10 cellular contexts compared by ENCODE assay signal in the genomic region with DNA sequence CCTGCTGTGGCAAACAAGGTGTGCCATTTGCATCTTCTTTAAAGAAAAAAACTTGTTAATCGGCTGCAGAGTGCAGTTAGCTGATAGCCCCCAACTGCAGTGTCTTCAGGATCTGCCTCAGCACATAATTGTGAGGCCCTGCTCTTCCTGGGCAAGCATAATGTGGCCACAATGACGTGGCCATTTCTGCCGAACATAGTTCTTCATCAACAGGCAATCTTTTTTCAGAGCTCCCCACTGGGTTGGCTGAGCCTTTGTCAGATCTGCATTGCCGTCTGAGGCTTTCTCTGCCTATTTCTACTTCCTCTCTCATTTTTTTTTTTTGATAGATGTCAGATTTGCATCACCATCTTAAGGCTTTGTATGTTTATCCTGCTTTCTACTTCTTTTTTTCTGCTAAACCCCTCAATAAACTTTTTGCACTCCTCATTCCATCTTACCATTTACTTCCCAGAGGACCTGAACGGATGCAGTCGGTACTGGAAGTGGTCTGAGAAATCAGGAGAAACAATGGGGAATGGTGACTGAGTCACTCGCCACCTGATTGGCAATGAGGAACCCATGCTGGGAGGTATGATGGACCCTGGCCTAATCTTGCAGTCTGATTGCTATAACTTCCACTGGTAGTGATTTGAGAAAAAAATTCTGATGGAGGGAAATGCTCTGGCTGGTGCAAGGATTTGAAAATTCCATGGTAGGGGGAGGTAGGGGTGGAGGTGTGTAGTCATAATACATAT. TPM values are rescaled to one million over a fixed set of nuclear protein-coding genes. Genes with fewer than 3 reads are reported as not detected.
DNase-seq lines count a peak whose midpoint lies in the region; ATAC-seq and TF ChIP-seq lines count a peak whose summit lies in the region.
"Had no signal": no experiment of that assay in that cellular context is flagged by ENCODE, and none has a peak within 500 bp of the region (broad histone marks: within the 10 kb centered on the region; RNA-seq: fewer than 3 reads in every experiment).

No MANE protein-coding gene starts in this region.

- peaks cover 15% of the 10 kb centered on the region; the same call in 1 of the 2 replicates for H3K79me2 ChIP-seq in Loucy (ENCODE audit: insufficient read depth, low read length)

- H3K27me3 Mint-ChIP-seq in activated T-helper 17 cell treated with anti-CD3 and anti-CD28 coated beads, Interleukin-2, amount 50 U/mL, for 72 hours: peaks cover 3% of the 10 kb centered on the region
- H3K27me3 Mint-ChIP-seq in naive thymus-derived CD8-positive, alpha-beta T cell: no peaks in the 10 kb centered on the region

- H3F3A ChIP-seq in Loucy (ENCODE audit: low read depth): peaks cover 12% of the 10 kb centered on the region

- peak; percentile 54 for ATAC-seq in activated T-helper 17 cell treated with anti-CD3 and anti-CD28 coated beads, Interleukin-2, amount 50 U/mL, for 72 hours (replicated peaks)
- peak; percentile 25 to 64 for ATAC-seq in naive thymus-derived CD8-positive, alpha-beta T cell
- ATAC-seq in GM19452 (IDR thresholded peaks at IDR 0.05; ENCODE audit: unreplicated experiment): no peak
- ATAC-seq: foreskin keratinocyte, Panc1 had no signal

- H3K9me2 ChIP-seq in Loucy (replicated peaks; ENCODE audit: low read depth, low read length): no peaks in the 10 kb centered on the region

- H3K27ac ChIP-seq in SJCRH30: no peak overlapping the region
- H3K27ac ChIP-seq: foreskin keratinocyte had no signal

- no peaks in the 10 kb centered on the region for H3K9me3 Mint-ChIP-seq in activated T-helper 17 cell treated with anti-CD3 and anti-CD28 coated beads, Interleukin-2, amount 50 U/mL, for 72 hours
- peaks cover 0 to 2% (median 0%) of the 10 kb centered on the region in 9 donors for H3K9me3 Mint-ChIP-seq in naive thymus-derived CD8-positive, alpha-beta T cell

- peak overlapping the region; percentile 73 for H3K4me2 ChIP-seq in Loucy (ENCODE audit: low read depth, low read length, poor library complexity, severe bottlenecking)

- H4K20me1 ChIP-seq in Loucy (ENCODE audit: insufficient read depth, low read length, poor library complexity, severe bottlenecking): no peaks in the 10 kb centered on the region

- no peaks in the 10 kb centered on the region for H3K9me3 ChIP-seq in Loucy (ENCODE audit: insufficient read depth, low read depth, low read length)
- no peaks in the 10 kb centered on the region for H3K9me3 ChIP-seq in SJCRH30 (replicated peaks)

- H3K4me3 Mint-ChIP-seq in activated T-helper 17 cell treated with anti-CD3 and anti-CD28 coated beads, Interleukin-2, amount 50 U/mL, for 72 hours: no peak overlapping the region
- H3K4me3 Mint-ChIP-seq in naive thymus-derived CD8-positive, alpha-beta T cell: peak overlapping the region in 4 of 10 donors; percentile 4 to 16 (median 9)

- H3K27ac Mint-ChIP-seq in activated T-helper 17 cell treated with anti-CD3 and anti-CD28 coated beads, Interleukin-2, amount 50 U/mL, for 72 hours: no peak overlapping the region
- peak overlapping the region in 9 of 10 donors; percentile 7 to 91 (median 77) for H3K27ac Mint-ChIP-seq in naive thymus-derived CD8-positive, alpha-beta T cell

- H3K4me1 ChIP-seq in Loucy (ENCODE audit: insufficient read depth, low read length, poor library complexity, severe bottlenecking) (peaks cover 45% of the 10 kb centered on the region), SJCRH30 (no peaks in the 10 kb centered on the region)

- peak overlapping the region; percentile 75 for H3K4me3 ChIP-seq in Loucy (ENCODE audit: low read length, poor library complexity, severe bottlenecking)
- no peak overlapping the region for H3K4me3 ChIP-seq in SJCRH30

- H2AFZ ChIP-seq in Loucy (ENCODE audit: low read length): no peak overlapping the region

- peak overlapping the region; percentile 81 for H3K9ac ChIP-seq in Loucy (ENCODE audit: low read depth, low read length, poor library complexity, severe bottlenecking)

- H3K36me3 ChIP-seq in Loucy (ENCODE audit: insufficient read depth, low read length) (no peaks in the 10 kb centered on the region), SJCRH30 (no peaks in the 10 kb centered on the region)

- no peaks in the 10 kb centered on the region for H3K4me1 Mint-ChIP-seq in activated T-helper 17 cell treated with anti-CD3 and anti-CD28 coated beads, Interleukin-2, amount 50 U/mL, for 72 hours
- peaks cover 0 to 12% (median 8%) of the 10 kb centered on the region in 4 donors for H3K4me1 Mint-ChIP-seq in naive thymus-derived CD8-positive, alpha-beta T cell

- no peaks in the 10 kb centered on the region for H3K36me3 Mint-ChIP-seq in activated T-helper 17 cell treated with anti-CD3 and anti-CD28 coated beads, Interleukin-2, amount 50 U/mL, for 72 hours (ENCODE audit: low read depth)
- no peaks in the 10 kb centered on the region for H3K36me3 Mint-ChIP-seq in naive thymus-derived CD8-positive, alpha-beta T cell

- peak; percentile 55 for DNase-seq in Daoy (ENCODE audit: low read depth)
- peak in 3 of 10 donors; percentile 5 to 24 (median 21) for DNase-seq in naive thymus-derived CD8-positive, alpha-beta T cell
- DNase-seq in SJCRH30: no peak
- no peak for DNase-seq in NCI-H2029 treated with DMSO at 0.1 percent for 48 hours (lab: John Stamatoyannopoulos, UW)
- DNase-seq: foreskin keratinocyte, NCI-H1436 had no signal

- TF ChIP-seq CTCF in Loucy (conservative IDR thresholded peaks at IDR 0.05; ENCODE audit: low read length): no peak

- POLR2A ChIA-PET in naive thymus-derived CD8-positive, alpha-beta T cell (lab: Charles Lee): no interaction called here

- H3K27me3 ChIP-seq in Loucy (ENCODE audit: insufficient read depth, low read length, poor library complexity, severe bottlenecking) (no peaks in the 10 kb centered on the region), SJCRH30 (no peaks in the 10 kb centered on the region)
- H3K27me3 ChIP-seq: foreskin keratinocyte had no signal

RNA-seq across cellular contexts. Expression of a gene that starts 21.2 kb away (rescaled TPM):
- 9.5 and 13.5 TPM in 2 replicates for total RNA-seq in Daoy (2014; rRNA removed; shearing (Covaris generic))
- total RNA-seq in activated T-helper 17 cell treated with anti-CD3 and anti-CD28 coated beads, Interleukin-2, amount 50 U/mL, for 72 hours: 10 to 100 TPM; 22.0 to 25.1 TPM
- total RNA-seq in naive thymus-derived CD8-positive, alpha-beta T cell: 10 to 100 TPM; 22.6 to 25.0 TPM
- 1 to 10 TPM; 5.5 to 6.0 (median 5.6) TPM for polyA plus RNA-seq in naive thymus-derived CD8-positive, alpha-beta T cell
- total RNA-seq in SJCRH30 (2014; rRNA removed; shearing (Covaris generic)): 12.4 and 13.5 TPM in 2 replicates
